Comparison of ENCODE assay signal across 25 cellular contexts in genomic region chr3:128399221-128399915, GRCh38.
DNase-seq lines count a peak whose midpoint lies in the region; ATAC-seq and TF ChIP-seq lines count a peak whose summit lies in the region.
"Had no signal": no experiment of that assay in that cellular context is flagged by ENCODE, and none has a peak within 500 bp of the region (broad histone marks: within the 10 kb centered on the region; RNA-seq: fewer than 3 reads in every experiment).

No MANE protein-coding gene starts in this region.

- H3K4me3 Mint-ChIP-seq in activated CD4-positive, alpha-beta memory T cell treated with anti-CD3 and anti-CD28 coated beads for 36 hours: no peak overlapping the region
- H3K4me3 Mint-ChIP-seq: B cell; T-helper 1 cell treated with Interleukin-12 subunit alpha and Interleukin-12 subunit beta and Interleukin-4 antibody, amounts not matched to agents 30 μg/mL and 1 μg/mL, for 36 hours had no signal

- no peak overlapping the region for H2BK120ac ChIP-seq in mesendoderm (ENCODE audit: low read depth, low read length)

- H3K4me1 ChIP-seq in BLaER1: peaks cover 27% of the 10 kb centered on the region
- no peaks in the 10 kb centered on the region for H3K4me1 ChIP-seq in mesendoderm (ENCODE audit: control insufficient read depth, low read depth, low read length)

- H3K4me1 Mint-ChIP-seq in activated CD4-positive, alpha-beta memory T cell treated with anti-CD3 and anti-CD28 coated beads for 36 hours (ENCODE audit: low read depth): no peaks in the 10 kb centered on the region
- H3K4me1 Mint-ChIP-seq: B cell had no signal

- H3K36me3 ChIP-seq in BLaER1 (no peaks in the 10 kb centered on the region), mesendoderm (ENCODE audit: control insufficient read depth, insufficient read depth, low read length) (no peaks in the 10 kb centered on the region)

- H3K27ac Mint-ChIP-seq in activated CD4-positive, alpha-beta memory T cell treated with anti-CD3 and anti-CD28 coated beads for 36 hours: no peak overlapping the region
- H3K27ac Mint-ChIP-seq: B cell; T-helper 1 cell treated with Interleukin-12 subunit alpha and Interleukin-12 subunit beta and Interleukin-4 antibody, amounts not matched to agents 30 μg/mL and 1 μg/mL, for 36 hours had no signal

- WGBS in mesendoderm (ENCODE audit: extremely low coverage, insufficient coverage, low lambda C conversion rate): no CpG with 5 or more reads among the region's 24 CpGs

- H2BK5ac ChIP-seq in mesendoderm (ENCODE audit: low read length): peak overlapping the region; percentile 35

- no peak overlapping the region for H3K18ac ChIP-seq in mesendoderm (ENCODE audit: low read length)

- H3K4me2 ChIP-seq in BLaER1 (no peak overlapping the region), mesendoderm (ENCODE audit: low read length) (no peak overlapping the region)

- H3K27ac ChIP-seq in BLaER1 (0 out of 2 replicates have a peak overlapping the region, but pooled peaks have one; percentile 30), VCaP (peak overlapping the region; percentile 24; the same call in 1 of the 2 replicates), mesendoderm (ENCODE audit: low read depth, low read length) (no peak overlapping the region)
- H3K27ac ChIP-seq: GM23248, RWPE1 had no signal

- H3K4ac ChIP-seq in mesendoderm (ENCODE audit: low read depth, low read length): no peak overlapping the region

- no peaks in the 10 kb centered on the region for H3K36me3 Mint-ChIP-seq in activated CD4-positive, alpha-beta memory T cell treated with anti-CD3 and anti-CD28 coated beads for 36 hours

- H4K8ac ChIP-seq in mesendoderm (ENCODE audit: low read depth, low read length): no peak overlapping the region

- H3K23ac ChIP-seq in mesendoderm (ENCODE audit: low read length): no peak overlapping the region

- peak; percentile 55 for DNase-seq in ELF-1 (ENCODE audit: low read depth, low spot score)
- DNase-seq in mesendoderm: peak; percentile 38
- no peak for DNase-seq in HCEC 1CT
- DNase-seq in stimulated activated CD4-positive, alpha-beta T cell treated with anti-CD3 and anti-CD28 coated beads, Interleukin-4, amount 100 ng/mL, for 24 hours: no peak
- no peak for DNase-seq in activated CD4-positive, alpha-beta memory T cell treated with anti-CD3 and anti-CD28 coated beads for 36 hours
- DNase-seq: Calu3, GM23248, Kasumi-1, MV-4-11, NCI-H1105, NCI-H1436 treated with DMSO at 0.1 percent for 48 hours, NCI-H187 treated with DMSO at 0.1 percent for 48 hours, NCI-H446 treated with DMSO at 0.1 percent for 48 hours, NCI-H526, SHP77, SW 1271 had no signal

- no peak overlapping the region for H2BK15ac ChIP-seq in mesendoderm (replicated peaks; ENCODE audit: low read depth)

- H3K56ac ChIP-seq in mesendoderm (ENCODE audit: low read length): peak overlapping the region; percentile 68

- no peak for ATAC-seq in HG03378 (IDR thresholded peaks at IDR 0.05; ENCODE audit: unreplicated experiment)
- ATAC-seq: HCT116, HepG2, Panc1 had no signal

- H3K9me3 ChIP-seq in BLaER1: no peaks in the 10 kb centered on the region

- POLR2A ChIA-PET in activated CD4-positive, alpha-beta memory T cell treated with anti-CD3 and anti-CD28 coated beads for 36 hours (lab: Charles Lee): no interaction called here

- CTCF ChIA-PET in activated CD4-positive, alpha-beta memory T cell treated with anti-CD3 and anti-CD28 coated beads for 36 hours (lab: Charles Lee): no interaction called here

- no peaks in the 10 kb centered on the region for H3K79me2 ChIP-seq in mesendoderm (ENCODE audit: control insufficient read depth, insufficient read depth, low read length)

- H3K79me1 ChIP-seq in mesendoderm (ENCODE audit: low read length): no peaks in the 10 kb centered on the region

- TF ChIP-seq CTCF in VCaP (conservative IDR thresholded peaks at IDR 0.05): no peak

- H2AK5ac ChIP-seq in mesendoderm (ENCODE audit: low read length): no peak overlapping the region

- H3K9ac ChIP-seq in BLaER1 (no peak overlapping the region), mesendoderm (ENCODE audit: low read length) (no peak overlapping the region)
- H3K9ac ChIP-seq: GM23248 had no signal

- H4K20me1 ChIP-seq in BLaER1: peaks cover 42% of the 10 kb centered on the region

- H3K9me3 Mint-ChIP-seq in activated CD4-positive, alpha-beta memory T cell treated with anti-CD3 and anti-CD28 coated beads for 36 hours: no peaks in the 10 kb centered on the region
- H3K9me3 Mint-ChIP-seq: T-helper 1 cell treated with Interleukin-12 subunit alpha and Interleukin-12 subunit beta and Interleukin-4 antibody, amounts not matched to agents 30 μg/mL and 1 μg/mL, for 36 hours had no signal

- intact Hi-C loops in activated CD4-positive, alpha-beta memory T cell treated with anti-CD3 and anti-CD28 coated beads for 36 hours (cut with micrococcal nuclease): no loop called here

- no peak overlapping the region for H3K4me3 ChIP-seq in BLaER1
- no peak overlapping the region for H3K4me3 ChIP-seq in mesendoderm (ENCODE audit: low read length)
- H3K4me3 ChIP-seq: GM23248 had no signal

- H3K27me3 ChIP-seq in BLaER1 (no peaks in the 10 kb centered on the region), mesendoderm (ENCODE audit: insufficient read depth, low read length, poor library complexity) (no peaks in the 10 kb centered on the region)

- no peak overlapping the region for H4K5ac ChIP-seq in mesendoderm (ENCODE audit: low read length)

- H3K27me3 Mint-ChIP-seq in activated CD4-positive, alpha-beta memory T cell treated with anti-CD3 and anti-CD28 coated beads for 36 hours: no peaks in the 10 kb centered on the region
- H3K27me3 Mint-ChIP-seq: B cell had no signal

Comparison
In these comparisons a context has a peak if more than half of its experiments do, and no peak if none do; other contexts are left out.
1. DNase-seq: peak in ELF-1 (single experiment) and mesendoderm (single experiment); none in HCEC 1CT (single experiment), stimulated activated CD4-positive, alpha-beta T cell treated with anti-CD3 and anti-CD28 coated beads, Interleukin-4, amount 100 ng/mL, for 24 hours (single experiment) and activated CD4-positive, alpha-beta memory T cell treated with anti-CD3 and anti-CD28 coated beads for 36 hours (single experiment).